In the genomic region with DNA sequence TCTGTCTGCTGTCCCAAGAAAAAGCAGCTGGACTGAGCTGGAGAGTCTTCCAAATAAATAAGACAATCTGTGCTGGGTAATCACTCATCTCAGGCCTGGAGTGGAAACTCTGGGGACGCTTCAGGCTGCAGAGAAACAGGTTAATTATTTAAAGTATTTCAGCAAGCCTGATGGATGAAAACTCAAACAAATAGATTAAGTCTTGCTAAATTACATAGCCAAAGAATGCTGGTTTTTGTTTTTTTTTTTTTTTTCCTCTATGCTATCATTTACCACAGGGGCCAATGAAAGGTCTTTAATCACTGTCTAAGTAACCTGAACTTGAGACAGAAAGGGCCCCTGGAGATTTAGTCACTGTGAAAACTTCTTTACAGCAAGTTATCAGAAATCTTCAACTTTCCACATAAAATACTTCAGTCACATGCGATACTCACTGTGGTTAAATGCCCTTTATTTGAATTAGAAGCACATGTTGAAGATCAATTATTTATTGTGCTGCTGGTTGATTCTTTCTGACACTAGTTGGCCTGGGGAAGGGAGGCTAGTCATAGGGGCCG, we compare ENCODE assay signal across 10 cellular contexts. TPM values are rescaled to one million over a fixed set of nuclear protein-coding genes. Genes with fewer than 3 reads are reported as not detected.
DNase-seq lines count a peak whose midpoint lies in the region; FAIRE-seq and TF ChIP-seq lines count a peak whose summit lies in the region.
"Had no signal": no experiment of that assay in that cellular context is flagged by ENCODE, and none has a peak within 500 bp of the region (broad histone marks: within the 10 kb centered on the region; RNA-seq: fewer than 3 reads in every experiment).

No MANE protein-coding gene starts in this region.

- H3K9ac ChIP-seq in GM23248 (peak overlapping the region; percentile 83), keratinocyte (ENCODE audit: control insufficient read depth, extremely low read depth, insufficient read depth, low read length) (no peak overlapping the region)

- H3K27me3 ChIP-seq in GM23248 (replicated peaks; ENCODE audit: insufficient read depth): no peaks in the 10 kb centered on the region
- no peaks in the 10 kb centered on the region for H3K27me3 ChIP-seq in brain microvascular endothelial cell (replicated peaks)
- H3K27me3 ChIP-seq in keratinocyte (ENCODE audit: control insufficient read depth, extremely low read depth, insufficient read depth, low read length): no peaks in the 10 kb centered on the region

- H3K4me1 ChIP-seq in GM23248 (ENCODE audit: insufficient read depth) (peaks cover 22% of the 10 kb centered on the region), keratinocyte (ENCODE audit: control insufficient read depth, extremely low read depth, insufficient read depth, low read length) (peaks cover 20% of the 10 kb centered on the region)

- TF ChIP-seq CTCF in brain microvascular endothelial cell (IDR thresholded peaks at IDR 0.05; ENCODE audit: low read depth, low read length, missing control alignments): no peak
- no peak for TF ChIP-seq CTCF in keratinocyte (optimal IDR thresholded peaks at IDR 0.05 in 1 of 3, IDR thresholded peaks at IDR 0.05 in 1 of 3, conservative IDR thresholded peaks at IDR 0.05 in 1 of 3; ENCODE audit: extremely low read depth in 1 of 3, insufficient read depth in 2 of 3, low read length in 3 of 3)

- no peak for FAIRE-seq in keratinocyte (lab: Jason Lieb, UNC)

- peaks cover 20% of the 10 kb centered on the region for H3F3A ChIP-seq in GM23248 (ENCODE audit: insufficient read depth)

- H3K9me3 ChIP-seq in GM23248 (ENCODE audit: low read depth) (no peaks in the 10 kb centered on the region), keratinocyte (ENCODE audit: control insufficient read depth, low read depth, low read length) (no peaks in the 10 kb centered on the region)

- H3K27ac ChIP-seq in GM23248: peak overlapping the region; percentile 94
- peak overlapping the region; percentile 81 for H3K27ac ChIP-seq in brain microvascular endothelial cell
- H3K27ac ChIP-seq in keratinocyte (ENCODE audit: control insufficient read depth, insufficient read depth, low read length): no peak overlapping the region

- H3K4me2 ChIP-seq in GM23248 (ENCODE audit: unreplicated experiment): peak overlapping the region; percentile 92
- H3K4me2 ChIP-seq in keratinocyte (ENCODE audit: control insufficient read depth, extremely low read depth, insufficient read depth, low read depth, low read length): peak overlapping the region; percentile 94

- in situ Hi-C loops in GM23248 (cut with MboI): no loop called here
- in situ Hi-C loops in brain microvascular endothelial cell (cut with HindIII; ENCODE audit: low pct_ligation_motif_present, low sequenced_read_pairs): no loop called here

- H2AFZ ChIP-seq in GM23248 (no peak overlapping the region), keratinocyte (ENCODE audit: control insufficient read depth, low read length) (no peak overlapping the region)

- H3K9me2 ChIP-seq in GM23248 (ENCODE audit: insufficient read depth): no peaks in the 10 kb centered on the region

- H4K20me1 ChIP-seq in GM23248 (ENCODE audit: insufficient read depth) (no peaks in the 10 kb centered on the region), keratinocyte (ENCODE audit: control insufficient read depth, extremely low read depth, insufficient read depth, low read length) (no peaks in the 10 kb centered on the region)

- H3K4me3 ChIP-seq in GM23248: peak overlapping the region; percentile 67
- H3K4me3 ChIP-seq in brain microvascular endothelial cell (ENCODE audit: low read depth, low read length): no peak overlapping the region
- H3K4me3 ChIP-seq in keratinocyte (ENCODE audit: control insufficient read depth in 2 of 3, extremely low read depth in 1 of 3, insufficient read depth in 2 of 3, low read depth in 1 of 3, low read length in 3 of 3): no peak overlapping the region

- no peaks in the 10 kb centered on the region for H3K36me3 ChIP-seq in GM23248 (ENCODE audit: low read depth)
- no peaks in the 10 kb centered on the region for H3K36me3 ChIP-seq in brain microvascular endothelial cell (replicated peaks)
- no peaks in the 10 kb centered on the region for H3K36me3 ChIP-seq in keratinocyte (ENCODE audit: control insufficient read depth in 2 of 2, extremely low read depth in 1 of 2, insufficient read depth in 2 of 2, low read length in 2 of 2)

- H3K79me2 ChIP-seq in GM23248 (ENCODE audit: insufficient read depth) (no peaks in the 10 kb centered on the region), keratinocyte (ENCODE audit: control insufficient read depth, insufficient read depth, low read length) (no peaks in the 10 kb centered on the region)

- WGBS in GM23248 (ENCODE audit: low coverage in 1 of 2, low lambda C conversion rate in 2 of 2, missing lambda C conversion rate in 2 of 2), 2 experiments: 16 to 19% methylated on average over 3 of the region's 3 CpGs

- H3K9me1 ChIP-seq in keratinocyte (ENCODE audit: control insufficient read depth, extremely low read depth, insufficient read depth, low read length): no peaks in the 10 kb centered on the region

- dilution Hi-C loops in keratinocyte (cut with MboI; ENCODE audit: extremely low pct_ligation_motif_present, low sequenced_read_pairs): no loop called here

- peak; percentile 33 for DNase-seq in GM23248
- DNase-seq in brain microvascular endothelial cell: no peak
- DNase-seq in keratinocyte (ENCODE audit: low read depth, low spot score): no peak
- peak; percentile 36 for DNase-seq in stromal cell of bone marrow (ENCODE audit: low read depth)
- no peak for DNase-seq in OCI-M1 (lab: John Stamatoyannopoulos, UW)
- DNase-seq in hippocampal formation (lab: John Stamatoyannopoulos, UW): no peak
- no peak for DNase-seq in superior temporal gyrus (ENCODE audit: extremely low spot score)
- no peak for DNase-seq in HT-29 (ENCODE audit: low spot score)
- DNase-seq: activated CD4-positive, alpha-beta T cell treated with anti-CD3 and anti-CD28 coated beads for 48 hours; immature natural killer cell had no signal

RNA-seq across cellular contexts. Expression of a gene that starts 30.9 kb away (rescaled TPM):
- total RNA-seq in GM23248 (2014; rRNA removed; shearing (Covaris generic)): 0.63 and 1.1 TPM in 2 replicates
- 0.68 and 0.75 TPM in 2 replicates for polyA plus RNA-seq in GM23248 (2016; fragmentation: Nextera tagmentation; extraction: Ambion mirVana)
- 0.09 to 0.12 TPM (median 0.11 TPM) in 3 replicates for polyA plus RNA-seq in keratinocyte
- polyA plus RNA-seq in keratinocyte (2011; ENCODE audit: low read depth): 0.17 TPM
- 0.02 and 0.03 TPM in 2 replicates for polyA plus RNA-seq in keratinocyte (2011; cell fraction: cytosol; rRNA removed)
- 0.07 and 0.19 TPM in 2 replicates for polyA plus RNA-seq in keratinocyte (2011; cell fraction: nucleus; rRNA removed)
- polyA plus RNA-seq in keratinocyte (2012; ENCODE audit: low replicate concordance): 0.14 and 0.20 TPM in 2 replicates
- 0.66 to 2.4 TPM (median 0.70 TPM) in 3 replicates for polyA minus RNA-seq in keratinocyte
- not detected for polyA minus RNA-seq in keratinocyte (2011; cell fraction: cytosol; rRNA and poly(A)+ RNA removed)
- polyA minus RNA-seq in keratinocyte (2011; cell fraction: nucleus; rRNA and poly(A)+ RNA removed): 0.42 and 0.62 TPM in 2 replicates
- total RNA-seq in HT-29 (2014; rRNA removed; shearing (Covaris generic)): 0.18 and 0.23 TPM in 2 replicates
- polyA plus RNA-seq: immature natural killer cell had no signal

Comparison
In these comparisons a context has a peak if more than half of its experiments do, and no peak if none do; other contexts are left out.
1. DNase-seq: peak in GM23248 (single experiment) and stromal cell of bone marrow (single experiment); none in brain microvascular endothelial cell (single experiment), keratinocyte (single experiment), OCI-M1 (single experiment), hippocampal formation (0 of 2), superior temporal gyrus (single experiment) and HT-29 (single experiment).